Comparison of ENCODE assay signal across 2 cellular contexts in genomic region chr2:65027611-65028244, GRCh38.
TF ChIP-seq lines count a peak whose summit lies in the region.

No MANE protein-coding gene starts in this region.

TF ChIP-seq in endothelial cell of umbilical vein, 7 proteins besides CTCF, POLR2A, EP300 and RAD21:
- TF ChIP-seq MYC (IDR thresholded peaks at IDR 0.05; ENCODE audit: low read depth, low read length), result no peak
- no peak for TF ChIP-seq POLR2AphosphoS5 (IDR thresholded peaks at IDR 0.05; ENCODE audit: insufficient read depth, low read depth, low read length)
- TF ChIP-seq, protein P1, sequence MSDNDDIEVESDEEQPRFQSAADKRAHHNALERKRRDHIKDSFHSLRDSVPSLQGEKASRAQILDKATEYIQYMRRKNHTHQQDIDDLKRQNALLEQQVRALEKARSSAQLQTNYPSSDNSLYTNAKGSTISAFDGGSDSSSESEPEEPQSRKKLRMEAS (IDR thresholded peaks at IDR 0.05; ENCODE audit: insufficient read depth, insufficient read length), result no peak
- no peak for TF ChIP-seq GATA2 (IDR thresholded peaks at IDR 0.05; ENCODE audit: insufficient read depth, insufficient read length, low read depth, low read length)
- no peak for TF ChIP-seq FOS (IDR thresholded peaks at IDR 0.05; ENCODE audit: borderline replicate concordance, insufficient read depth, low read length)
- no peak for TF ChIP-seq EZH2 (IDR thresholded peaks at IDR 0.05; ENCODE audit: borderline replicate concordance, low read depth, low read length, severe bottlenecking)
- TF ChIP-seq JUN (IDR thresholded peaks at IDR 0.05; ENCODE audit: borderline replicate concordance, insufficient read depth, insufficient read length, low read depth), result no peak

TF ChIP-seq in SK-N-SH, 30 proteins besides CTCF, POLR2A, EP300 and RAD21:
- TF ChIP-seq ELF1 (IDR thresholded peaks at IDR 0.05) (no peak), SMC3 (IDR thresholded peaks at IDR 0.05; ENCODE audit: low read depth, low read length) (no peak), NRF1 (IDR thresholded peaks at IDR 0.05; ENCODE audit: low read depth, low read length) (no peak), REST (IDR thresholded peaks at IDR 0.05; ENCODE audit: low read depth, low read length) (no peak), GABPA (IDR thresholded peaks at IDR 0.05; ENCODE audit: low read depth) (no peak), FOSL2 (IDR thresholded peaks at IDR 0.05; ENCODE audit: borderline replicate concordance, low read depth) (no peak), POLR2AphosphoS5 (IDR thresholded peaks at IDR 0.05; ENCODE audit: low read depth, low read length) (no peak), FOXM1 (IDR thresholded peaks at IDR 0.05; ENCODE audit: low read depth) (no peak), MEF2A (IDR thresholded peaks at IDR 0.05; ENCODE audit: borderline replicate concordance, low read depth) (no peak)
- TF ChIP-seq, protein P1 (IDR thresholded peaks at IDR 0.05; ENCODE audit: low read depth), result no peak
